ENCODE assay signal across 1 cellular context in genomic region chr11:62458212-62459002, GRCh38.
TF ChIP-seq lines count a peak whose summit lies in the region.

No MANE protein-coding gene starts in this region.

TF ChIP-seq in K562, 482 proteins besides CTCF, POLR2A, EP300 and RAD21 (continued from another document and continues in another):
- peak; percentile 60 for TF ChIP-seq ZNF592 (IDR thresholded peaks at IDR 0.05)
- TF ChIP-seq ASH1L (IDR thresholded peaks at IDR 0.05; ENCODE audit: borderline replicate concordance, low read depth, partially characterized antibody): no peak
- TF ChIP-seq MNT (conservative IDR thresholded peaks at IDR 0.05): 0 out of 4 replicates have a peak, but pooled peaks of 1 of the 2 experiments have one; percentile 15
- TF ChIP-seq GABPB1 (CRISPR knock-in tag; IDR thresholded peaks at IDR 0.05): 0 out of 2 replicates have a peak, but pooled peaks have one; percentile 15
- TF ChIP-seq ZEB2 (IDR thresholded peaks at IDR 0.05): 0 out of 2 replicates have a peak, but pooled peaks have one; percentile 42
- peak; percentile 64; the same call in 1 of the 2 replicates for TF ChIP-seq SMARCA5 (IDR thresholded peaks at IDR 0.05)
- TF ChIP-seq CREBBP (IDR thresholded peaks at IDR 0.05; ENCODE audit: low read depth, low read length): no peak
- TF ChIP-seq ZNF766 (CRISPR knock-in tag; conservative IDR thresholded peaks at IDR 0.05): peak; percentile 71
- no peak for TF ChIP-seq GATA2 (CRISPR knock-in tag; IDR thresholded peaks at IDR 0.05)
- no peak for TF ChIP-seq XRCC3 (IDR thresholded peaks at IDR 0.05)
- no peak for TF ChIP-seq IFI16 (CRISPR knock-in tag; IDR thresholded peaks at IDR 0.05)
- no peak for TF ChIP-seq ZNF318 (IDR thresholded peaks at IDR 0.05; ENCODE audit: borderline replicate concordance in 1 of 2, low read depth in 1 of 2)
- TF ChIP-seq NFE2L1 (tag; IDR thresholded peaks at IDR 0.05; ENCODE audit: borderline replicate concordance, low read depth): peak; percentile 95
- TF ChIP-seq ELF1 (tag; IDR thresholded peaks at IDR 0.05): no peak
- 0 out of 2 replicates have a peak, but pooled peaks have one; percentile 20 for TF ChIP-seq JUNB (CRISPR knock-in tag; conservative IDR thresholded peaks at IDR 0.05)
- peak; percentile 45; the same call in 1 of the 2 replicates for TF ChIP-seq SOX6 (IDR thresholded peaks at IDR 0.05)
- TF ChIP-seq NFRKB (IDR thresholded peaks at IDR 0.05; ENCODE audit: low read depth): 0 out of 2 replicates have a peak, but pooled peaks have one; percentile 41
- peak; percentile 84 for TF ChIP-seq GATAD2A (IDR thresholded peaks at IDR 0.05)
- peak; percentile 51; the same call in 1 of the 2 replicates for TF ChIP-seq ZNF589 (CRISPR knock-in tag; IDR thresholded peaks at IDR 0.05; ENCODE audit: low read depth)
- peak in 1 of 2 experiments; percentile 20; a peak in 1 of 4 replicates for TF ChIP-seq RCOR1 (IDR thresholded peaks at IDR 0.05; ENCODE audit: borderline replicate concordance in 1 of 2, low read depth in 2 of 2, low read length in 2 of 2)
- no peak for TF ChIP-seq ZNF23 (CRISPR knock-in tag; IDR thresholded peaks at IDR 0.05)
- TF ChIP-seq MAZ (CRISPR knock-in tag; conservative IDR thresholded peaks at IDR 0.05 in 1 of 2, IDR thresholded peaks at IDR 0.05 in 1 of 2): peak in 1 of 2 experiments; percentile 38; a peak in 1 of 4 replicates
- peak; percentile 92 for TF ChIP-seq MAFK (IDR thresholded peaks at IDR 0.05; ENCODE audit: low read length)
- 0 out of 2 replicates have a peak, but pooled peaks have one; percentile 23 for TF ChIP-seq FOSL1 (tag; conservative IDR thresholded peaks at IDR 0.05)
- peak; percentile 46; the same call in 1 of the 2 replicates for TF ChIP-seq PKNOX1 (IDR thresholded peaks at IDR 0.05)
- peak; percentile 91 for TF ChIP-seq HMBOX1 (IDR thresholded peaks at IDR 0.05)
- no peak for TF ChIP-seq ZFPM2 (CRISPR knock-in tag; IDR thresholded peaks at IDR 0.05)
- no peak for TF ChIP-seq ZNF280A (IDR thresholded peaks at IDR 0.05; ENCODE audit: low read depth, partially characterized antibody)
- TF ChIP-seq TARDBP (IDR thresholded peaks at IDR 0.05): 0 out of 2 replicates have a peak, but pooled peaks have one; percentile 56
- TF ChIP-seq ZNF511 (CRISPR knock-in tag; IDR thresholded peaks at IDR 0.05): no peak
- TF ChIP-seq HDGF (IDR thresholded peaks at IDR 0.05): 0 out of 2 replicates have a peak, but pooled peaks have one; percentile 13
- no peak for TF ChIP-seq NONO (IDR thresholded peaks at IDR 0.05; ENCODE audit: low read depth in 2 of 2, low read length in 1 of 2)
- peak; percentile 98 for TF ChIP-seq NFE2 (IDR thresholded peaks at IDR 0.05; ENCODE audit: low read depth)
- no peak for TF ChIP-seq GTF2E2 (tag; IDR thresholded peaks at IDR 0.05)
- TF ChIP-seq NRF1 (conservative IDR thresholded peaks at IDR 0.05 in 1 of 2, IDR thresholded peaks at IDR 0.05 in 1 of 2): peak in 1 of 2 experiments; percentile 20; a peak in 1 of 4 replicates
- TF ChIP-seq ARNT (IDR thresholded peaks at IDR 0.05): 0 out of 4 replicates have a peak, but pooled peaks of 1 of the 2 experiments have one; percentile 41
- TF ChIP-seq NFXL1 (CRISPR knock-in tag; IDR thresholded peaks at IDR 0.05): no peak
- peak in 1 of 2 experiments; percentile 74; a peak in 1 of 4 replicates for TF ChIP-seq SRF (CRISPR knock-in tag; IDR thresholded peaks at IDR 0.05)
- TF ChIP-seq MAFF (IDR thresholded peaks at IDR 0.05; ENCODE audit: low read length): peak; percentile 94
- TF ChIP-seq ZNF316 (IDR thresholded peaks at IDR 0.05): peak; percentile 99
- peak; percentile 60; the same call in 1 of the 2 replicates for TF ChIP-seq ATF7 (IDR thresholded peaks at IDR 0.05)
- TF ChIP-seq MTA2 (IDR thresholded peaks at IDR 0.05; ENCODE audit: low read depth): 0 out of 2 replicates have a peak, but pooled peaks have one; percentile 12
- TF ChIP-seq ELF4 (CRISPR knock-in tag; IDR thresholded peaks at IDR 0.05): no peak
- peak; percentile 16 for TF ChIP-seq TAF1 (IDR thresholded peaks at IDR 0.05; ENCODE audit: control insufficient read depth, extremely low read depth, insufficient read depth, low read length, severe bottlenecking)
- TF ChIP-seq ZNF561 (CRISPR knock-in tag; conservative IDR thresholded peaks at IDR 0.05): no peak
- TF ChIP-seq SMARCC2 (IDR thresholded peaks at IDR 0.05; ENCODE audit: low read depth): peak; percentile 68; the same call in 1 of the 2 replicates
- no peak for TF ChIP-seq NR2C2 (CRISPR knock-in tag; IDR thresholded peaks at IDR 0.05)
- 0 out of 2 replicates have a peak, but pooled peaks have one; percentile 14 for TF ChIP-seq NR2C2 (tag; IDR thresholded peaks at IDR 0.05)
- peak; percentile 78 for TF ChIP-seq ARID1B (IDR thresholded peaks at IDR 0.05)
- TF ChIP-seq TRIM24 (IDR thresholded peaks at IDR 0.05): 0 out of 4 replicates have a peak, but pooled peaks of 1 of the 2 experiments have one; percentile 28
- peak; percentile 99 for TF ChIP-seq MAFG (tag; conservative IDR thresholded peaks at IDR 0.05)
